In the genomic region with DNA sequence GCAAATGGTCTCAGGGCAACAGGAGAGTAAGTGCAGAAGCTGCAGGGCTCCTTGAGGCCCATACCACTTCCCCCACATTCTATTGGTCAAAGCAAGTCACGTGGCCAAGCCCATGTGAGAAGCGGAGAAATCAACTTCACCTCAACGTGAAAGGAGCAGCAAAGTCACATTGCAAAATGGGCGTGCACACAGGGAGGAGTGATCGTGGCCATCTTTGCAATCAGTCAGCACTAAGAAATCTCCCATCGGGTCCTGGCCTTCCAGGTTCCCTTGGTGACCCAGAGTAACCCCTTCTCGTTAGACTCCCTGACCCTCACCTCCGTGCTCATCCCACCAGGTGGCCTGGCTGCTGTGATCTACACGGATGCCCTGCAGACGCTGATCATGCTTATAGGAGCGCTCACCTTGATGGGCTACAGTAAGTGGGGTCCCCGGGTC, we compare ENCODE assay signal across 31 cellular contexts. TPM values are rescaled to one million over a fixed set of nuclear protein-coding genes. Genes with fewer than 3 reads are reported as not detected.
DNase-seq lines count a peak whose midpoint lies in the region; ATAC-seq, FAIRE-seq and TF ChIP-seq lines count a peak whose summit lies in the region.
"Had no signal": no experiment of that assay in that cellular context is flagged by ENCODE, and none has a peak within 500 bp of the region (broad histone marks: within the 10 kb centered on the region; RNA-seq: fewer than 3 reads in every experiment).

No MANE protein-coding gene starts in this region.

- H4K91ac ChIP-seq in H1 (replicated peaks; ENCODE audit: insufficient read length, low read length) = no peak overlapping the region

- H3K9ac ChIP-seq in SK-N-SH (no peak overlapping the region), H1 (replicated peaks in 1 of 4; ENCODE audit: extremely low read depth in 1 of 4, low read depth in 3 of 4, low read length in 3 of 4) (no peak overlapping the region)

- TF ChIP-seq CTCF in SK-N-SH (IDR thresholded peaks at IDR 0.05) = no peak
- no peak for TF ChIP-seq CTCF in Panc1 (IDR thresholded peaks at IDR 0.05)
- no peak for TF ChIP-seq CTCF in H1 (IDR thresholded peaks at IDR 0.05; ENCODE audit: control extremely low read depth in 1 of 3, insufficient read depth in 1 of 3, low read depth in 1 of 3, low read length in 3 of 3)
- no peak for TF ChIP-seq CTCF in testis (IDR thresholded peaks at IDR 0.05)

- no peak overlapping the region for H3K4ac ChIP-seq in H1 (replicated peaks; ENCODE audit: insufficient read length, low read depth, low read length)

- H4K20me1 ChIP-seq in SK-N-SH (ENCODE audit: insufficient read depth) (no peaks in the 10 kb centered on the region), H1 (replicated peaks in 1 of 2; ENCODE audit: control insufficient read depth in 1 of 2, insufficient read depth in 2 of 2, low read length in 2 of 2) (no peaks in the 10 kb centered on the region)

- no peak overlapping the region for H2AFZ ChIP-seq in SK-N-SH (ENCODE audit: low read depth)
- peak overlapping the region; percentile 79 for H2AFZ ChIP-seq in H1 (ENCODE audit: low read length)

- BruUV-seq in Panc1 (replicated peaks; lab: Mats Ljungman, UMichigan) = no TSS peak

- TF ChIP-seq EP300 in SK-N-SH (IDR thresholded peaks at IDR 0.05; ENCODE audit: borderline replicate concordance in 1 of 2, low read depth in 1 of 2, low read length in 1 of 2) = no peak
- no peak for TF ChIP-seq EP300 in H1 (IDR thresholded peaks at IDR 0.05; ENCODE audit: borderline replicate concordance in 1 of 2, low read depth in 2 of 2, low read length in 2 of 2)

- no peak overlapping the region for H4K8ac ChIP-seq in H1 (ENCODE audit: extremely low read depth, insufficient read depth, low read length)

- no peak overlapping the region for H2BK12ac ChIP-seq in H1 (ENCODE audit: low read depth, low read length)

- H3K27ac ChIP-seq in SK-N-SH (ENCODE audit: low read depth in 2 of 2, low read length in 1 of 2) (no peak overlapping the region), Panc1 (ENCODE audit: low read length) (no peak overlapping the region), H1 (ENCODE audit: low read depth, low read length) (no peak overlapping the region), testis (no peak overlapping the region)
- H3K27ac ChIP-seq: pancreas, Peyer's patch, skin epidermis had no signal

- no peaks in the 10 kb centered on the region; the same call in 1 of the 2 replicates for H3K79me1 ChIP-seq in H1 (ENCODE audit: low read depth, low read length)

- TF ChIP-seq POLR2A in H1 (IDR thresholded peaks at IDR 0.05; ENCODE audit: control extremely low read depth in 1 of 2, low read depth in 2 of 2, low read length in 2 of 2) (no peak), testis (IDR thresholded peaks at IDR 0.05) (no peak)

- H3K4me3 ChIP-seq in SK-N-SH (ENCODE audit: low read depth in 2 of 2, low read length in 1 of 2) (no peak overlapping the region), Panc1 (ENCODE audit: low read depth in 2 of 2, low read length in 2 of 2) (no peak overlapping the region), H1 (ENCODE audit: extremely low read depth in 1 of 4, insufficient read depth in 2 of 4, low read depth in 3 of 4, low read length in 4 of 4) (no peak overlapping the region), testis (no peak overlapping the region)
- H3K4me3 ChIP-seq: HAP-1, pancreas, Peyer's patch, skin epidermis had no signal

- no peaks in the 10 kb centered on the region; the same call in 1 of the 2 replicates for H3K27me3 ChIP-seq in SK-N-SH (ENCODE audit: insufficient read depth)
- H3K27me3 ChIP-seq in Panc1 (ENCODE audit: control insufficient read depth, insufficient read depth, low read length) = no peaks in the 10 kb centered on the region
- peaks cover 0 to 1% (median 0%) of the 10 kb centered on the region in 4 experiments; a peak in 1 of 7 replicates for H3K27me3 ChIP-seq in H1 (replicated peaks in 1 of 4; ENCODE audit: control insufficient read depth in 3 of 4, extremely low read depth in 1 of 4, insufficient read depth in 3 of 4, low read length in 3 of 4)
- no peaks in the 10 kb centered on the region for H3K27me3 ChIP-seq in testis
- H3K27me3 ChIP-seq: pancreas, Peyer's patch had no signal

- H3K18ac ChIP-seq in H1 (ENCODE audit: extremely low read depth, low read length) = no peak overlapping the region

- CTCF ChIA-PET in SK-N-SH (lab: Yijun Ruan, JAX) (interaction anchor here (1.1 to 1.6 kb wide), 2 partner anchors 10 to 22 kb away, joined by 3 read pairs; no protein-coding TSS in a partner anchor), Panc1 (lab: Charles Lee) (no interaction called here), H1 (lab: Charles Lee; ENCODE audit: partially characterized antibody) (interaction anchor here (1.8 kb wide), 1 partner anchor 10 kb away, joined by 5 read pairs; no protein-coding TSS in a partner anchor)

- FAIRE-seq in H1 (lab: Jason Lieb, UNC) = no peak
- FAIRE-seq: bronchial epithelial cell, pancreas had no signal

- no peaks in the 10 kb centered on the region for H3K4me1 ChIP-seq in SK-N-SH (ENCODE audit: control insufficient read depth in 1 of 2, insufficient read depth in 2 of 2, low read depth in 1 of 2, low read length in 1 of 2)
- H3K4me1 ChIP-seq in Panc1 (ENCODE audit: control insufficient read depth, insufficient read depth, low read length) = no peaks in the 10 kb centered on the region
- no peaks in the 10 kb centered on the region; a peak in 1 of 7 replicates for H3K4me1 ChIP-seq in H1 (replicated peaks in 1 of 4; ENCODE audit: control insufficient read depth in 3 of 4, insufficient read depth in 4 of 4, low read length in 3 of 4)
- H3K4me1 ChIP-seq in testis = no peaks in the 10 kb centered on the region
- H3K4me1 ChIP-seq: HAP-1, pancreas, Peyer's patch had no signal

- H3F3A ChIP-seq in SK-N-SH (replicated peaks; ENCODE audit: insufficient read depth) = no peaks in the 10 kb centered on the region

- no peak for DNase-seq in SK-N-SH
- no peak for DNase-seq in Panc1 (ENCODE audit: low read depth, low spot score)
- peak in 1 of 2 experiments; percentile 47 for DNase-seq in H1 (ENCODE audit: low read depth in 1 of 2, low spot score in 2 of 2)
- DNase-seq in testis = peak; percentile 35
- DNase-seq in OCI-M2 (lab: John Stamatoyannopoulos, UW; ENCODE audit: unreplicated experiment) = no peak
- DNase-seq: 8988T; activated B cell treated with CpG ODN at 0.5 μM for 24 hours; activated effector memory CD4-positive, alpha-beta T cell treated with anti-CD3 and anti-CD28 coated beads, Interleukin-2, amount 50 U/mL, for 16 hours; activated naive CD8-positive, alpha-beta T cell treated with anti-CD3 and anti-CD28 coated beads for 36 hours; activated T-cell treated with anti-CD3 and anti-CD28 coated beads, Interleukin-2, amount 50 U/mL, for 24 hours; anterior cingulate cortex; hippocampal formation; NCI-H1105 treated with DMSO at 0.1 percent for 48 hours; NCI-H187 treated with DMSO at 0.1 percent for 48 hours; NCI-H2171; NCI-H524 treated with DMSO at 0.1 percent for 48 hours; nephron progenitor cell; pancreas; Peyer's patch; SIG-M5; stimulated activated naive CD4-positive, alpha-beta T cell; T-cell had no signal

- no peak overlapping the region for H2BK5ac ChIP-seq in H1 (ENCODE audit: low read depth, low read length)

- no peak overlapping the region for H3K14ac ChIP-seq in H1 (ENCODE audit: insufficient read length)

- intact Hi-C loops in Panc1 (cut with micrococcal nuclease; ENCODE audit: unreplicated experiment) (no loop called here), testis (cut with DNase I; ENCODE audit: low total_unique reads) (no loop called here)

- no peak overlapping the region for H2BK20ac ChIP-seq in H1 (ENCODE audit: low read length)

- H3K23me2 ChIP-seq in H1 (ENCODE audit: low read depth, low read length) = no peaks in the 10 kb centered on the region

- in situ Hi-C loops in Panc1 (cut with HindIII; ENCODE audit: low pct_unique_long_range_greater_than_20kb, low sequenced_read_pairs) = no loop called here

- 74% methylated on average over 12 of the region's 12 CpGs for WGBS in SK-N-SH (ENCODE audit: low lambda C conversion rate)
- WGBS in H1 (ENCODE audit: extremely low coverage in 1 of 2, insufficient coverage in 1 of 2, insufficient read length in 1 of 2, insufficient replicate concordance in 2 of 2, low coverage in 1 of 2, low lambda C conversion rate in 2 of 2, missing lambda C conversion rate in 1 of 2), 2 experiments = 83% methylated on average over 12 of the region's 12 CpGs; no CpG with 5 or more reads in 1 of the 2 experiments
- WGBS in testis, 2 donors = 44 to 49% methylated on average over 4 to 11 of the region's 12 CpGs

- no peak overlapping the region for H3K56ac ChIP-seq in H1 (replicated peaks; ENCODE audit: insufficient read length, low read depth, low read length)

- H3K4me2 ChIP-seq in SK-N-SH = no peak overlapping the region
- no peak overlapping the region for H3K4me2 ChIP-seq in H1 (ENCODE audit: insufficient read depth in 1 of 2, low read depth in 2 of 2, low read length in 2 of 2)

- H3K9me3 ChIP-seq in SK-N-SH = 0 out of 2 replicates have a peak, but pooled peaks cover 3% of the 10 kb centered on the region
- H3K9me3 ChIP-seq in Panc1 (ENCODE audit: control insufficient read depth, insufficient read depth, low read depth, low read length) = peaks cover 6% of the 10 kb centered on the region; the same call in 1 of the 2 replicates
- no peaks in the 10 kb centered on the region for H3K9me3 ChIP-seq in H1 (ENCODE audit: insufficient read depth in 2 of 2, low read depth in 1 of 2, low read length in 1 of 2)
- no peaks in the 10 kb centered on the region for H3K9me3 ChIP-seq in testis
- H3K9me3 ChIP-seq: HAP-1, pancreas, Peyer's patch had no signal

- no peak overlapping the region for H3K23ac ChIP-seq in H1 (ENCODE audit: insufficient read length)

- ATAC-seq in SK-N-SH treated with all-trans-retinoic acid at 6 μM for 48 hours (no peak), Panc1 (0 out of 2 replicates have a peak, but pooled peaks have one; percentile 21), GM21529 (IDR thresholded peaks at IDR 0.05; ENCODE audit: unreplicated experiment) (no peak), HG03521 (IDR thresholded peaks at IDR 0.05; ENCODE audit: unreplicated experiment) (no peak)
- ATAC-seq: left lobe of liver, pancreas, T-cell had no signal

- no peak overlapping the region for H4K5ac ChIP-seq in H1 (ENCODE audit: insufficient read length, low read depth, low read length)

- H2AK5ac ChIP-seq in H1 (ENCODE audit: low read depth, low read length) = no peak overlapping the region

- H3K36me3 ChIP-seq in SK-N-SH (replicated peaks in 1 of 2; ENCODE audit: control insufficient read depth in 1 of 2, insufficient read depth in 2 of 2, low read length in 1 of 2) (no peaks in the 10 kb centered on the region), Panc1 (ENCODE audit: control insufficient read depth, insufficient read depth, low read length) (no peaks in the 10 kb centered on the region), H1 (ENCODE audit: control insufficient read depth in 2 of 4, insufficient read depth in 4 of 4, low read length in 3 of 4) (no peaks in the 10 kb centered on the region), testis (ENCODE audit: low read depth, missing control alignments) (no peaks in the 10 kb centered on the region)
- H3K36me3 ChIP-seq: HAP-1, pancreas had no signal

- H3K79me2 ChIP-seq in SK-N-SH (ENCODE audit: insufficient read depth) = no peaks in the 10 kb centered on the region
- no peaks in the 10 kb centered on the region for H3K79me2 ChIP-seq in H1 (ENCODE audit: control insufficient read depth in 1 of 2, insufficient read depth in 2 of 2, low read length in 2 of 2)

- no peak overlapping the region for H2BK120ac ChIP-seq in H1 (replicated peaks; ENCODE audit: low read depth, low read length)

- H3K9me2 ChIP-seq in SK-N-SH = no peaks in the 10 kb centered on the region

- H2BK15ac ChIP-seq in H1 (ENCODE audit: low read length) = no peak overlapping the region

- POLR2A ChIA-PET in SK-N-SH (lab: Yijun Ruan, JAX) (no interaction called here), Panc1 (lab: Charles Lee) (interaction anchor here (0.6 kb wide), 1 partner anchor 220 kb away, joined by 8 read pairs; no protein-coding TSS in a partner anchor), H1 (lab: Charles Lee; ENCODE audit: partially characterized antibody) (no interaction called here)

- TF ChIP-seq RAD21 in SK-N-SH (IDR thresholded peaks at IDR 0.05; ENCODE audit: low read length) (no peak), H1 (IDR thresholded peaks at IDR 0.05 in 1 of 2, conservative IDR thresholded peaks at IDR 0.05 in 1 of 2; ENCODE audit: low read depth in 2 of 2, low read length in 2 of 2) (no peak)

RNA-seq across cellular contexts. Expression of a gene that starts 38.0 kb away (rescaled TPM):
- polyA plus RNA-seq in SK-N-SH (2012; rRNA removed) = 0.10 TPM in 1 of 2 replicates, not detected in the other
- 0.01 and 0.03 TPM in 2 replicates for polyA plus RNA-seq in SK-N-SH (2012; cell fraction: cytosol; rRNA removed)
- 0.35 and 0.50 TPM in 2 replicates for polyA plus RNA-seq in SK-N-SH (2012; cell fraction: nucleus; rRNA removed)
- total RNA-seq in Panc1 (2021; ENCODE audit: unreplicated experiment) = 0.13 TPM
- 0.11 TPM for polyA plus RNA-seq in Panc1 (2012; ENCODE audit: insufficient read length)
- 0.26 and 0.36 TPM in 2 replicates for total RNA-seq in H1 (2021; fragmentation: NEBNext Ultra II Directional; extraction: Animal tissue kit (Norgen Biotek cat#: 25700))
- 0.19 and 0.59 TPM in 2 replicates for polyA plus RNA-seq in H1 (2011; rRNA removed)
- polyA plus RNA-seq in H1 (2011; cell fraction: cytosol; rRNA removed) = 0.17 TPM
- polyA plus RNA-seq in H1 (2011; cell fraction: nucleus; rRNA removed) = 0.90 TPM
- 0.10 to 0.25 TPM (median 0.18 TPM) in 4 replicates for polyA plus RNA-seq in H1 (2012, experiment 1 of 2)
- 0.08 TPM for polyA plus RNA-seq in H1 (2012, experiment 2 of 2)
- polyA plus RNA-seq in H1 (2013, experiment 1 of 2) = 0.10 TPM
- polyA plus RNA-seq in H1 (2013, experiment 2 of 2) = 0.09 TPM
- 2.0 TPM in 1 of 2 replicates, not detected in the other for polyA minus RNA-seq in H1 (2011; rRNA and poly(A)+ RNA removed)
- not detected for polyA minus RNA-seq in H1 (2011; cell fraction: cytosol; rRNA and poly(A)+ RNA removed)
- 0.70 TPM for polyA minus RNA-seq in H1 (2011; cell fraction: nucleus; rRNA and poly(A)+ RNA removed)
- total RNA-seq in testis = 1 to 10 TPM in 1 of 2 donors, under 1 TPM in 1; 0.39 to 1.3 TPM
- polyA plus RNA-seq in testis (ENCODE audit: insufficient read depth, low read depth, low replicate concordance) = 0.78 TPM
- total RNA-seq: bronchial epithelial cell, M059J, renal cortical epithelial cell had no signal
